ENCODE assay signal across 21 cellular contexts in the genomic region with DNA sequence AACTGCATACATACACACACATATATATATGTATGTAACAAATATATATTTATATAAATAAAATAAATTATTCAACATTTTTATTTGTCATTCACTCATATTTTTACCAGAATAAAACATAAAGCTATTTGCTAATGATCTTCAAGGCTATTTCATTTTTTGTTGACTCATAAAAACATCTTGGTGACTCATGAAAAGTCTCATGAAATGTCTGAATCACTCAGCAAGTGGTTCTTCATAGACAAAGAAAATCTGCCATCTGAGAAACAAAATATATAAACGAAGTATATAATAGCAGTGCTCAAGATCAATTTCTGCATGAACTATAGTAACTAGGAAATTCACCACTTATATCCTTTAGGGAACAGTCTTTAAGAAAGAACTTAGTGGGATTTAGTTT.
DNase-seq lines count a peak whose midpoint lies in the region; ATAC-seq, FAIRE-seq and TF ChIP-seq lines count a peak whose summit lies in the region.
"Had no signal": no experiment of that assay in that cellular context is flagged by ENCODE, and none has a peak within 500 bp of the region (broad histone marks: within the 10 kb centered on the region; RNA-seq: fewer than 3 reads in every experiment).

No MANE protein-coding gene starts in this region.

- no peak for DNase-seq in A549 (ENCODE audit: low read depth in 1 of 2, low spot score in 1 of 2)
- DNase-seq in HCEC 1CT: peak; percentile 16
- DNase-seq in M059J (ENCODE audit: low read depth): peak; percentile 5
- peak; percentile 30 for DNase-seq in epithelial cell of esophagus (ENCODE audit: low read depth)
- DNase-seq in NCI-H345 (lab: John Stamatoyannopoulos, UW): no peak
- DNase-seq in activated naive CD4-positive, alpha-beta T cell treated with anti-CD3 and anti-CD28 coated beads for 36 hours: no peak
- DNase-seq: ACHN; BE2C; C1 segment of cervical spinal cord; CD4-positive, CD25-positive, alpha-beta regulatory T cell; CD8-positive, alpha-beta memory T cell; COR-L47; DMS 273 treated with DMSO at 0.1 percent for 48 hours; DMS79; GF-D8; GOT3; H7; IMR-90 had no signal

- POLR2A ChIA-PET in A549 (lab: Yijun Ruan, JAX): no interaction called here

- H3K4me3 ChIP-seq in A549 (no peak overlapping the region), epithelial cell of esophagus (ENCODE audit: low read length) (no peak overlapping the region)
- H3K4me3 ChIP-seq: K562 had no signal

- no peaks in the 10 kb centered on the region for H3K4me1 Mint-ChIP-seq in activated naive CD4-positive, alpha-beta T cell treated with anti-CD3 and anti-CD28 coated beads for 36 hours (ENCODE audit: low read depth)
- H3K4me1 Mint-ChIP-seq: CD4-positive, CD25-positive, alpha-beta regulatory T cell; CD8-positive, alpha-beta memory T cell had no signal

- WGBS in A549 (ENCODE audit: missing lambda C conversion rate): 28% methylated on average over 1 of the region's 1 CpG

- H3K27ac ChIP-seq in A549: no peak overlapping the region

- no peak for TF ChIP-seq EP300 in A549 (IDR thresholded peaks at IDR 0.05)

- ATAC-seq in A549 (no peak), GM21367 (IDR thresholded peaks at IDR 0.05; ENCODE audit: unreplicated experiment) (no peak)
- ATAC-seq: K562 had no signal

- no peak overlapping the region for H3K4me3 Mint-ChIP-seq in activated naive CD4-positive, alpha-beta T cell treated with anti-CD3 and anti-CD28 coated beads for 36 hours
- H3K4me3 Mint-ChIP-seq: CD4-positive, CD25-positive, alpha-beta regulatory T cell; CD8-positive, alpha-beta memory T cell had no signal

- no peak overlapping the region for H3K27ac Mint-ChIP-seq in activated naive CD4-positive, alpha-beta T cell treated with anti-CD3 and anti-CD28 coated beads for 36 hours
- H3K27ac Mint-ChIP-seq: CD4-positive, CD25-positive, alpha-beta regulatory T cell; CD8-positive, alpha-beta memory T cell had no signal

- no peak for TF ChIP-seq CTCF in A549 (IDR thresholded peaks at IDR 0.05)
- TF ChIP-seq CTCF in epithelial cell of esophagus (IDR thresholded peaks at IDR 0.05; ENCODE audit: insufficient read depth, low read depth, low read length, missing control alignments): no peak

- H3K9me3 ChIP-seq in A549: no peaks in the 10 kb centered on the region
- H3K9me3 ChIP-seq: BE2C had no signal

- FAIRE-seq in A549 (lab: Jason Lieb, UNC): no peak
- FAIRE-seq: HTR-8/SVneo, K562 had no signal

- CTCF ChIA-PET in A549 (lab: Yijun Ruan, JAX): no interaction called here
- CTCF ChIA-PET in activated naive CD4-positive, alpha-beta T cell treated with anti-CD3 and anti-CD28 coated beads for 36 hours (lab: Charles Lee): interaction anchor here (0.6 kb wide), 1 partner anchor 866 kb away, joined by 5 read pairs; no protein-coding TSS in a partner anchor

- no peak overlapping the region for H3K4me2 ChIP-seq in A549

- intact Hi-C loops in activated naive CD4-positive, alpha-beta T cell treated with anti-CD3 and anti-CD28 coated beads for 36 hours (cut with micrococcal nuclease): no loop called here

- H3K27me3 Mint-ChIP-seq in activated naive CD4-positive, alpha-beta T cell treated with anti-CD3 and anti-CD28 coated beads for 36 hours (ENCODE audit: low read depth): no peaks in the 10 kb centered on the region
- H3K27me3 Mint-ChIP-seq: CD4-positive, CD25-positive, alpha-beta regulatory T cell; CD8-positive, alpha-beta memory T cell had no signal

- TF ChIP-seq RAD21 in A549 (conservative IDR thresholded peaks at IDR 0.05 in 1 of 2, IDR thresholded peaks at IDR 0.05 in 1 of 2): no peak

- no peaks in the 10 kb centered on the region for H3K4me1 ChIP-seq in A549
- H3K4me1 ChIP-seq: BE2C had no signal

- no peaks in the 10 kb centered on the region for H3K36me3 Mint-ChIP-seq in activated naive CD4-positive, alpha-beta T cell treated with anti-CD3 and anti-CD28 coated beads for 36 hours (ENCODE audit: low read depth)
- H3K36me3 Mint-ChIP-seq: CD4-positive, CD25-positive, alpha-beta regulatory T cell; CD8-positive, alpha-beta memory T cell had no signal

- TF ChIP-seq POLR2A in A549 (IDR thresholded peaks at IDR 0.05; ENCODE audit: low read length): no peak

- H3K9me3 Mint-ChIP-seq in activated naive CD4-positive, alpha-beta T cell treated with anti-CD3 and anti-CD28 coated beads for 36 hours: peaks cover 8% of the 10 kb centered on the region

TF ChIP-seq in A549, 52 proteins besides CTCF, POLR2A, EP300 and RAD21:
- TF ChIP-seq FOSB (CRISPR knock-in tag; IDR thresholded peaks at IDR 0.05): no peak
- no peak for TF ChIP-seq NR3C1 (IDR thresholded peaks at IDR 0.05)
- TF ChIP-seq, protein P1, sequence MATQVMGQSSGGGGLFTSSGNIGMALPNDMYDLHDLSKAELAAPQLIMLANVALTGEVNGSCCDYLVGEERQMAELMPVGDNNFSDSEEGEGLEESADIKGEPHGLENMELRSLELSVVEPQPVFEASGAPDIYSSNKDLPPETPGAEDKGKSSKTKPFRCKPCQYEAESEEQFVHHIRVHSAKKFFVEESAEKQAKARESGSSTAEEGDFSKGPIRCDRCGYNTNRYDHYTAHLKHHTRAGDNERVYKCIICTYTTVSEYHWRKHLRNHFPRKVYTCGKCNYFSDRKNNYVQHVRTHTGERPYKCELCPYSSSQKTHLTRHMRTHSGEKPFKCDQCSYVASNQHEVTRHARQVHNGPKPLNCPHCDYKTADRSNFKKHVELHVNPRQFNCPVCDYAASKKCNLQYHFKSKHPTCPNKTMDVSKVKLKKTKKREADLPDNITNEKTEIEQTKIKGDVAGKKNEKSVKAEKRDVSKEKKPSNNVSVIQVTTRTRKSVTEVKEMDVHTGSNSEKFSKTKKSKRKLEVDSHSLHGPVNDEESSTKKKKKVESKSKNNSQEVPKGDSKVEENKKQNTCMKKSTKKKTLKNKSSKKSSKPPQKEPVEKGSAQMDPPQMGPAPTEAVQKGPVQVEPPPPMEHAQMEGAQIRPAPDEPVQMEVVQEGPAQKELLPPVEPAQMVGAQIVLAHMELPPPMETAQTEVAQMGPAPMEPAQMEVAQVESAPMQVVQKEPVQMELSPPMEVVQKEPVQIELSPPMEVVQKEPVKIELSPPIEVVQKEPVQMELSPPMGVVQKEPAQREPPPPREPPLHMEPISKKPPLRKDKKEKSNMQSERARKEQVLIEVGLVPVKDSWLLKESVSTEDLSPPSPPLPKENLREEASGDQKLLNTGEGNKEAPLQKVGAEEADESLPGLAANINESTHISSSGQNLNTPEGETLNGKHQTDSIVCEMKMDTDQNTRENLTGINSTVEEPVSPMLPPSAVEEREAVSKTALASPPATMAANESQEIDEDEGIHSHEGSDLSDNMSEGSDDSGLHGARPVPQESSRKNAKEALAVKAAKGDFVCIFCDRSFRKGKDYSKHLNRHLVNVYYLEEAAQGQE (IDR thresholded peaks at IDR 0.05): no peak
- TF ChIP-seq FOSL2 (IDR thresholded peaks at IDR 0.05): no peak
- TF ChIP-seq FOSL2 (CRISPR knock-in tag; IDR thresholded peaks at IDR 0.05): peak; percentile 76

Comparison
In these comparisons a context has a peak if more than half of its experiments do, and no peak if none do; other contexts are left out.
1. DNase-seq: peak in HCEC 1CT (single experiment), M059J (single experiment) and epithelial cell of esophagus (single experiment); none in A549 (0 of 2), NCI-H345 (single experiment) and activated naive CD4-positive, alpha-beta T cell treated with anti-CD3 and anti-CD28 coated beads for 36 hours (single experiment).